In the genomic region with DNA sequence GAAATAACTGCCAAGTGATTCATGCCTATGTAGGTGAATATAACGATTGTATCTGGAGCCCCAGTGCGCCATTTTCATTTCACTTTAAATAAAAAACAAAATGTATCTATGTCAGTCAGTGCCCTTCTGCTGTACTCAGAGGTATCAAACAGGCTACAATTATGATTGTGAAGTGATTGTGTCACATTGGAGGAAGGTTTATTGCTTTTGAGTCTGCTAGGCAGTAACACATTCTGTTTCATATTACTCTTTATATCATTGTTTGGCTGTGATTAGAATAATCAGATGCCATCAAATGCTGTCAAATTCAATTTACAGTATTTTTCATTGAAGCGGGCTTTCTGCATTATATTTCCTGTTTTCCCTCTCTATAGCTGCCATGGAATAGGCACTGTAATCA, we compare ENCODE assay signal across 29 cellular contexts.
"Had no signal": no experiment of that assay in that cellular context is flagged by ENCODE, and none has a peak within 500 bp of the region (broad histone marks: within the 10 kb centered on the region; RNA-seq: fewer than 3 reads in every experiment).

No MANE protein-coding gene starts in this region.

- H3K9me3 ChIP-seq: adrenal gland had no signal

- DNase-seq: activated B cell treated with CpG ODN at 0.5 μM for 24 hours; activated CD4-positive, alpha-beta memory T cell treated with anti-CD3 and anti-CD28 coated beads for 36 hours; activated CD4-positive, alpha-beta T cell treated with anti-CD3 and anti-CD28 coated beads for 4 hours; activated CD4-positive, alpha-beta T cell treated with anti-CD3 and anti-CD28 coated beads, Interleukin-2, amount 10 ng/mL, durations not matched to agents 24 days and 14 days; activated CD4-positive, alpha-beta T cell treated with anti-CD3 and anti-CD28 coated beads, Interleukin-2, amount 50 U/mL, for 1 hour; activated CD4-positive, alpha-beta T cell treated with anti-CD3 and anti-CD28 coated beads, Interleukin-2, amount 50 U/mL, for 4 hours; activated CD4-positive, CD25-positive, alpha-beta regulatory T cell treated with anti-CD3 and anti-CD28 coated beads, Interleukin-2, amount 50 U/mL, for 72 hours; activated CD8-positive, alpha-beta memory T cell treated with anti-CD3 and anti-CD28 coated beads, Interleukin-2, amount 50 U/mL, for 4 hours; activated CD8-positive, alpha-beta T cell treated with anti-CD3 and anti-CD28 coated beads for 36 hours; activated effector memory CD4-positive, alpha-beta T cell treated with anti-CD3 and anti-CD28 coated beads, Interleukin-2, amount 50 U/mL, for 16 hours; activated gamma-delta T cell treated with Interleukin-2 at 50 U/mL for 16 hours; activated naive CD4-positive, alpha-beta T cell; activated naive CD4-positive, alpha-beta T cell treated with anti-CD3 and anti-CD28 coated beads for 36 hours; activated naive CD4-positive, alpha-beta T cell treated with anti-CD3 and anti-CD28 coated beads, Interleukin-2, amount 50 U/mL, for 16 hours; activated naive CD8-positive, alpha-beta T cell treated with anti-CD3 and anti-CD28 coated beads for 36 hours; activated T-cell treated with anti-CD3 and anti-CD28 coated beads for 4 hours; activated T-cell treated with anti-CD3 and anti-CD28 coated beads, Interleukin-2, amount 50 U/mL, for 1 hour; activated T-cell treated with anti-CD3 and anti-CD28 coated beads, Interleukin-2, amount 50 U/mL, for 4 hours; activated T-cell treated with anti-CD3 and anti-CD28 coated beads, Interleukin-2, amount 50 U/mL, for 72 hours; adrenal gland; amniotic stem cell; aorta; body of pancreas; brain microvascular endothelial cell; central memory CD4-positive, alpha-beta T cell; T-helper 2 cell; T-helper 9 cell had no signal

- H3K36me3 ChIP-seq: adrenal gland, brain microvascular endothelial cell, breast epithelium had no signal

- H3K4me3 ChIP-seq: adrenal gland, body of pancreas, breast epithelium had no signal

- H3K27ac ChIP-seq: adrenal gland, body of pancreas, brain microvascular endothelial cell, breast epithelium, VCaP had no signal

- H3K27me3 ChIP-seq: adrenal gland, body of pancreas, brain microvascular endothelial cell, breast epithelium had no signal
